ENCODE assay signal across 1 cellular context in the genomic region with DNA sequence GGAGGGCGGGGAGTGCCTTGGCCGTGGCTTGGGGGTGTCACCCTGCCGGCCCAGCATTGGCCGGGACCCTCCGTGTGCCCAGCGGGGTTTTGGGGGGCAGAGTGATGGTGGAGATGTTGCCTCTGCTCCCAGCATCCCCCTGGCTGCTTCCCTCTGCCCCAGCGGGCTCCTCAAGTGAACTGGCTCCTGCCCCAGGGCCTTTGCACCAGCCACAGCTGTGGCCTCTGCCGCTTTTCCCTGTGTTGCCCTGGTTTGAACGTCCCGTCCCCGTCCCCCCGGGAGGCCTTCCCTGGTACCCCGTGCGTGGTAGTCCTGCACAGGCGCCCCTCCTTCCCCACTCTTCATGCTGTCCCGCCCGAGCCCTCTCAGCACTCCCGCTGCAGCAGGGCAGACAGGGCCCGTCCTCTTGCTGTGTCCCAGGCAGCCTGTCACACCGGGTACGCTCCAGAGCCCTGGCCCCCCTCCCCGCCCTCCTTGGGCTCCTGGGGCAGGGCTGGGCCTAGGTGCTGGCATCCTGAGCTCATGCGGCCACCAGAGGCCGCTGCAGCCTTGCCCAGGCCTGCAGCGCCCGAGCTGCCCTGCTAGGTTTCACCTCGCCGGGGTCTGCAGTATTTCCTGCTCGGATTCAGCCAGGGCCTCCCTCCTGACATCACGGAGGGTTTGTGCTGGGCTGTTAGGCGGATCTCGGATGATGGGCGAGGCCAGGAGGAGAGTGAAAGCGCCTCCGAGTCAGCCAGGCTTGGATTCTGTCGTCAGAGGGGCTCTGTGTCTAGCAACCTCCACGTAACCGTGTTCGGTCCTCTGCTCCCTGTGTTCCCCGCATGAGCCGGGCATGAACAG.
TF ChIP-seq lines count a peak whose summit lies in the region.

No MANE protein-coding gene starts in this region.

TF ChIP-seq in HepG2, 621 proteins besides CTCF, POLR2A, EP300 and RAD21 (continued from another document and continues in another):
- TF ChIP-seq, protein P1, sequence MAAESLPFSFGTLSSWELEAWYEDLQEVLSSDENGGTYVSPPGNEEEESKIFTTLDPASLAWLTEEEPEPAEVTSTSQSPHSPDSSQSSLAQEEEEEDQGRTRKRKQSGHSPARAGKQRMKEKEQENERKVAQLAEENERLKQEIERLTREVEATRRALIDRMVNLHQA (CRISPR knock-in tag; IDR thresholded peaks at IDR 0.05) = no peak
- TF ChIP-seq MYC (CRISPR knock-in tag; IDR thresholded peaks at IDR 0.05; ENCODE audit: borderline replicate concordance) (no peak), HMGA1 (CRISPR knock-in tag; conservative IDR thresholded peaks at IDR 0.05) (no peak), ZNF891 (CRISPR knock-in tag; IDR thresholded peaks at IDR 0.05) (0 out of 2 replicates have a peak, but pooled peaks have one; percentile 29), SRSF9 (IDR thresholded peaks at IDR 0.05; ENCODE audit: borderline replicate concordance, insufficient read depth, low read depth, low read length, poor library complexity, severe bottlenecking) (no peak), ZMAT3 (CRISPR knock-in tag; conservative IDR thresholded peaks at IDR 0.05) (no peak), TBP (CRISPR knock-in tag; IDR thresholded peaks at IDR 0.05) (no peak), BRCA1 (CRISPR knock-in tag; IDR thresholded peaks at IDR 0.05) (no peak), HNRNPL (IDR thresholded peaks at IDR 0.05; ENCODE audit: low read depth, low read length) (peak; percentile 85), ZNF709 (CRISPR knock-in tag; IDR thresholded peaks at IDR 0.05) (no peak), MEF2D (CRISPR knock-in tag; IDR thresholded peaks at IDR 0.05) (no peak), ZNF530 (CRISPR knock-in tag; IDR thresholded peaks at IDR 0.05; ENCODE audit: low read depth) (no peak), ARNT (IDR thresholded peaks at IDR 0.05) (no peak), MED8 (CRISPR knock-in tag; IDR thresholded peaks at IDR 0.05; ENCODE audit: insufficient replicate concordance) (no peak), ZNF792 (CRISPR knock-in tag; IDR thresholded peaks at IDR 0.05) (no peak), ZNF430 (CRISPR knock-in tag; IDR thresholded peaks at IDR 0.05) (no peak), PRPF4 (IDR thresholded peaks at IDR 0.05; ENCODE audit: low read depth, low read length, poor library complexity, severe bottlenecking) (no peak)
- TF ChIP-seq, protein P2, sequence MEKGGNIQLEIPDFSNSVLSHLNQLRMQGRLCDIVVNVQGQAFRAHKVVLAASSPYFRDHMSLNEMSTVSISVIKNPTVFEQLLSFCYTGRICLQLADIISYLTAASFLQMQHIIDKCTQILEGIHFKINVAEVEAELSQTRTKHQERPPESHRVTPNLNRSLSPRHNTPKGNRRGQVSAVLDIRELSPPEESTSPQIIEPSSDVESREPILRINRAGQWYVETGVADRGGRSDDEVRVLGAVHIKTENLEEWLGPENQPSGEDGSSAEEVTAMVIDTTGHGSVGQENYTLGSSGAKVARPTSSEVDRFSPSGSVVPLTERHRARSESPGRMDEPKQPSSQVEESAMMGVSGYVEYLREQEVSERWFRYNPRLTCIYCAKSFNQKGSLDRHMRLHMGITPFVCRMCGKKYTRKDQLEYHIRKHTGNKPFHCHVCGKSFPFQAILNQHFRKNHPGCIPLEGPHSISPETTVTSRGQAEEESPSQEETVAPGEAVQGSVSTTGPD (CRISPR knock-in tag; IDR thresholded peaks at IDR 0.05) = no peak
- TF ChIP-seq, protein P3, sequence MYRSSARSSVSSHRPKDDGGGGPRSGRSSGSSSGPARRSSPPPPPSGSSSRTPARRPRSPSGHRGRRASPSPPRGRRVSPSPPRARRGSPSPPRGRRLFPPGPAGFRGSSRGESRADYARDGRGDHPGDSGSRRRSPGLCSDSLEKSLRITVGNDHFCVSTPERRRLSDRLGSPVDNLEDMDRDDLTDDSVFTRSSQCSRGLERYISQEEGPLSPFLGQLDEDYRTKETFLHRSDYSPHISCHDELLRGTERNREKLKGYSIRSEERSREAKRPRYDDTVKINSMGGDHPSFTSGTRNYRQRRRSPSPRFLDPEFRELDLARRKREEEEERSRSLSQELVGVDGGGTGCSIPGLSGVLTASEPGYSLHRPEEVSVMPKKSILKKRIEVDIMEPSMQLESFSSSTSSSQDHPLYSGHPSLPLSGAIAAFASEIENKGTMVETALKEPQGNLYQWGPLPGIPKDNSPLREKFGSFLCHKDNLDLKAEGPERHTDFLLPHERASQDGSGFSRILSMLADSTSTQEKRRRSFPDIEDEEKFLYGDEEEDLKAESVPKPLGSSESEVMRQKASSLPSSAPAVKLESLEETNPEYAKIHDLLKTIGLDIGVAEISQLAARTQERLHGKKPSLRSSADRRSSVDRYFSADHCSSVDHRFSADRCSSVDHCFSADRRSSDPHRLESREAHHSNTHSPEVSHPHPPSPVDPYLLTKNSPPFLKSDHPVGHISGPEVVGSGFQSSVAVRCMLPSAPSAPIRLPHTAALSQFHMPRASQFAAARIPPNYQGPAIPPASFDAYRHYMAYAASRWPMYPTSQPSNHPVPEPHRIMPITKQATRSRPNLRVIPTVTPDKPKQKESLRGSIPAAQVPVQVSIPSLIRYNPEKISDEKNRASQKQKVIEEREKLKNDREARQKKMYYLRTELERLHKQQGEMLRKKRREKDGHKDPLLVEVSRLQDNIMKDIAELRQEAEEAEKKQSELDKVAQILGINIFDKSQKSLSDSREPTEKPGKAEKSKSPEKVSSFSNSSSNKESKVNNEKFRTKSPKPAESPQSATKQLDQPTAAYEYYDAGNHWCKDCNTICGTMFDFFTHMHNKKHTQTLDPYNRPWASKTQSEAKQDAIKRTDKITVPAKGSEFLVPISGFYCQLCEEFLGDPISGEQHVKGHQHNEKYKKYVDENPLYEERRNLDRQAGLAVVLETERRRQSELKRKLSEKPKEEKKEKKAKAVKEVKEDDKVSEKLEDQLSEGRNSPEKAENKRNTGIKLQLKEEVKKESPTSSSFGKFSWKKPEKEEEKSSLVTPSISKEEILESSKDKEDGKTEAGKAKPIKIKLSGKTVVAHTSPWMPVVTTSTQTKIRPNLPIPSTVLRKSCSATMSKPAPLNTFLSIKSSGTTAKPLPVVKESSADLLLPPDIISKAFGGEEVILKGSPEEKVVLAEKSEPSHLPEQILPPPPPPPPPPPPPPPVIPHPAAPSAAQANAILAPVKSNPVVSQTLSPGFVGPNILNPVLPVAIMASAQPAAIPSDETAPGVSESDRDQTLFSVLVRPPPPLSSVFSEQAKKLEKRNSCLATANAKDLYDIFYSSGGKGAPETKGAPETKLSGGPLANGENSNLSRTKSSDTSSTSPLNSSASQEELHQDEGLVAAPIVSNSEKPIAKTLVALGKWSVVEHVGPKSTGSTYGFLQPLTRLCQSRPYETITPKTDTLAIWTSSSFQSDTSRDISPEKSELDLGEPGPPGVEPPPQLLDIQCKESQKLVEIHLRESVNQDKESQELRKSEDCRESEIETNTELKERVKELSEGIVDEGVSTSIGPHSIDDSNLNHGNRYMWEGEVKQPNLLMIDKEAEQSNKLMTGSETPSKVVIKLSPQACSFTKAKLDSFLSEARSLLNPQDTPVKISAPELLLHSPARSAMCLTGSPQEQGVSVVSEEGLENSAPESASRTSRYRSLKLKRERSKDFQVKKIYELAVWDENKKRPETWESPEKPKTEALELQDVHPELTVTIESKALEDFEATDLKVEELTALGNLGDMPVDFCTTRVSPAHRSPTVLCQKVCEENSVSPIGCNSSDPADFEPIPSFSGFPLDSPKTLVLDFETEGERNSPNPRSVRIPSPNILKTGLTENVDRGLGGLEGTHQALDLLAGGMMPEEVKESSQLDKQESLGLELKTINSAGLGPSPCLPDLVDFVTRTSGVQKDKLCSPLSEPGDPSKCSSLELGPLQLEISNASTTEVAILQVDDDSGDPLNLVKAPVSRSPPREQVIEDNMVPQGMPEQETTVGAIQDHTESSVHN (CRISPR knock-in tag; IDR thresholded peaks at IDR 0.05) = no peak
- TF ChIP-seq, protein P4, sequence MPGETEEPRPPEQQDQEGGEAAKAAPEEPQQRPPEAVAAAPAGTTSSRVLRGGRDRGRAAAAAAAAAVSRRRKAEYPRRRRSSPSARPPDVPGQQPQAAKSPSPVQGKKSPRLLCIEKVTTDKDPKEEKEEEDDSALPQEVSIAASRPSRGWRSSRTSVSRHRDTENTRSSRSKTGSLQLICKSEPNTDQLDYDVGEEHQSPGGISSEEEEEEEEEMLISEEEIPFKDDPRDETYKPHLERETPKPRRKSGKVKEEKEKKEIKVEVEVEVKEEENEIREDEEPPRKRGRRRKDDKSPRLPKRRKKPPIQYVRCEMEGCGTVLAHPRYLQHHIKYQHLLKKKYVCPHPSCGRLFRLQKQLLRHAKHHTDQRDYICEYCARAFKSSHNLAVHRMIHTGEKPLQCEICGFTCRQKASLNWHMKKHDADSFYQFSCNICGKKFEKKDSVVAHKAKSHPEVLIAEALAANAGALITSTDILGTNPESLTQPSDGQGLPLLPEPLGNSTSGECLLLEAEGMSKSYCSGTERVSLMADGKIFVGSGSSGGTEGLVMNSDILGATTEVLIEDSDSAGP (CRISPR knock-in tag; IDR thresholded peaks at IDR 0.05; ENCODE audit: borderline replicate concordance) = peak; percentile 56; the same call in 1 of the 2 replicates
- TF ChIP-seq, protein P5, sequence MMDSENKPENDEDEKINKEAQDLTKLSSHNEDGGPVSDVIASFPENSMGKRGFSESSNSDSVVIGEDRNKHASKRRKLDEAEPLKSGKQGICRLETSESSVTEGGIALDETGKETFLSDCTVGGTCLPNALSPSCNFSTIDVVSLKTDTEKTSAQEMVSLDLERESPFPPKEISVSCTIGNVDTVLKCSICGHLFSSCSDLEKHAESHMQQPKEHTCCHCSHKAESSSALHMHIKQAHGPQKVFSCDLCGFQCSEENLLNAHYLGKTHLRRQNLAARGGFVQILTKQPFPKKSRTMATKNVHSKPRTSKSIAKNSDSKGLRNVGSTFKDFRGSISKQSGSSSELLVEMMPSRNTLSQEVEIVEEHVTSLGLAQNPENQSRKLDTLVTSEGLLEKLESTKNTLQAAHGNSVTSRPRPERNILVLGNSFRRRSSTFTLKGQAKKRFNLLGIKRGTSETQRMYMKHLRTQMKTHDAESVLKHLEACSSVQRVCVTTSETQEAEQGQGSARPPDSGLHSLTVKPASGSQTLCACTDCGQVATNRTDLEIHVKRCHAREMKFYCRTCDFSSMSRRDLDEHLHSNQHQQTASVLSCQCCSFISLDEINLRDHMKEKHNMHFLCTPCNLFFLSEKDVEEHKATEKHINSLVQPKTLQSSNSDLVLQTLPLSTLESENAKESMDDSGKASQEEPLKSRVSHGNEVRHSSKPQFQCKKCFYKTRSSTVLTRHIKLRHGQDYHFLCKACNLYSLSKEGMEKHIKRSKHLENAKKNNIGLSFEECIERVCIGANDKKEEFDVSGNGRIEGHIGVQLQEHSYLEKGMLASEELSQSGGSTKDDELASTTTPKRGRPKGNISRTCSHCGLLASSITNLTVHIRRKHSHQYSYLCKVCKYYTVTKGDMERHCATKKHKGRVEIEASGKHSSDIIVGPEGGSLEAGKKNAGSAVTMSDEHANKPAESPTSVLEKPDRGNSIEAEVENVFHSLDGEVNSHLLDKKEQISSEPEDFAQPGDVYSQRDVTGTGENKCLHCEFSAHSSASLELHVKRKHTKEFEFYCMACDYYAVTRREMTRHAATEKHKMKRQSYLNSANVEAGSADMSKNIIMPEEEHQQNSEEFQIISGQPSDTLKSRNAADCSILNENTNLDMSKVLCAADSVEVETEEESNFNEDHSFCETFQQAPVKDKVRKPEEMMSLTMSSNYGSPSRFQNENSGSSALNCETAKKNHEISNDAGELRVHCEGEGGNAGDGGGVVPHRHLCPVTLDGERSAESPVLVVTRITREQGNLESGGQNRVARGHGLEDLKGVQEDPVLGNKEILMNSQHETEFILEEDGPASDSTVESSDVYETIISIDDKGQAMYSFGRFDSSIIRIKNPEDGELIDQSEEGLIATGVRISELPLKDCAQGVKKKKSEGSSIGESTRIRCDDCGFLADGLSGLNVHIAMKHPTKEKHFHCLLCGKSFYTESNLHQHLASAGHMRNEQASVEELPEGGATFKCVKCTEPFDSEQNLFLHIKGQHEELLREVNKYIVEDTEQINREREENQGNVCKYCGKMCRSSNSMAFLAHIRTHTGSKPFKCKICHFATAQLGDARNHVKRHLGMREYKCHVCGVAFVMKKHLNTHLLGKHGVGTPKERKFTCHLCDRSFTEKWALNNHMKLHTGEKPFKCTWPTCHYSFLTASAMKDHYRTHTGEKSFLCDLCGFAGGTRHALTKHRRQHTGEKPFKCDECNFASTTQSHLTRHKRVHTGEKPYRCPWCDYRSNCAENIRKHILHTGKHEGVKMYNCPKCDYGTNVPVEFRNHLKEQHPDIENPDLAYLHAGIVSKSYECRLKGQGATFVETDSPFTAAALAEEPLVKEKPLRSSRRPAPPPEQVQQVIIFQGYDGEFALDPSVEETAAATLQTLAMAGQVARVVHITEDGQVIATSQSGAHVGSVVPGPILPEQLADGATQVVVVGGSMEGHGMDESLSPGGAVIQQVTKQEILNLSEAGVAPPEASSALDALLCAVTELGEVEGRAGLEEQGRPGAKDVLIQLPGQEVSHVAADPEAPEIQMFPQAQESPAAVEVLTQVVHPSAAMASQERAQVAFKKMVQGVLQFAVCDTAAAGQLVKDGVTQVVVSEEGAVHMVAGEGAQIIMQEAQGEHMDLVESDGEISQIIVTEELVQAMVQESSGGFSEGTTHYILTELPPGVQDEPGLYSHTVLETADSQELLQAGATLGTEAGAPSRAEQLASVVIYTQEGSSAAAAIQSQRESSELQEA (CRISPR knock-in tag; IDR thresholded peaks at IDR 0.05; ENCODE audit: not compliant biosample characterization) = no peak
- TF ChIP-seq, protein P6, sequence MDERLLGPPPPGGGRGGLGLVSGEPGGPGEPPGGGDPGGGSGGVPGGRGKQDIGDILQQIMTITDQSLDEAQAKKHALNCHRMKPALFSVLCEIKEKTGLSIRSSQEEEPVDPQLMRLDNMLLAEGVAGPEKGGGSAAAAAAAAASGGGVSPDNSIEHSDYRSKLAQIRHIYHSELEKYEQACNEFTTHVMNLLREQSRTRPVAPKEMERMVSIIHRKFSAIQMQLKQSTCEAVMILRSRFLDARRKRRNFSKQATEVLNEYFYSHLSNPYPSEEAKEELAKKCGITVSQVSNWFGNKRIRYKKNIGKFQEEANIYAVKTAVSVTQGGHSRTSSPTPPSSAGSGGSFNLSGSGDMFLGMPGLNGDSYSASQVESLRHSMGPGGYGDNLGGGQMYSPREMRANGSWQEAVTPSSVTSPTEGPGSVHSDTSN (CRISPR knock-in tag; IDR thresholded peaks at IDR 0.05) = no peak
- TF ChIP-seq, protein P7, sequence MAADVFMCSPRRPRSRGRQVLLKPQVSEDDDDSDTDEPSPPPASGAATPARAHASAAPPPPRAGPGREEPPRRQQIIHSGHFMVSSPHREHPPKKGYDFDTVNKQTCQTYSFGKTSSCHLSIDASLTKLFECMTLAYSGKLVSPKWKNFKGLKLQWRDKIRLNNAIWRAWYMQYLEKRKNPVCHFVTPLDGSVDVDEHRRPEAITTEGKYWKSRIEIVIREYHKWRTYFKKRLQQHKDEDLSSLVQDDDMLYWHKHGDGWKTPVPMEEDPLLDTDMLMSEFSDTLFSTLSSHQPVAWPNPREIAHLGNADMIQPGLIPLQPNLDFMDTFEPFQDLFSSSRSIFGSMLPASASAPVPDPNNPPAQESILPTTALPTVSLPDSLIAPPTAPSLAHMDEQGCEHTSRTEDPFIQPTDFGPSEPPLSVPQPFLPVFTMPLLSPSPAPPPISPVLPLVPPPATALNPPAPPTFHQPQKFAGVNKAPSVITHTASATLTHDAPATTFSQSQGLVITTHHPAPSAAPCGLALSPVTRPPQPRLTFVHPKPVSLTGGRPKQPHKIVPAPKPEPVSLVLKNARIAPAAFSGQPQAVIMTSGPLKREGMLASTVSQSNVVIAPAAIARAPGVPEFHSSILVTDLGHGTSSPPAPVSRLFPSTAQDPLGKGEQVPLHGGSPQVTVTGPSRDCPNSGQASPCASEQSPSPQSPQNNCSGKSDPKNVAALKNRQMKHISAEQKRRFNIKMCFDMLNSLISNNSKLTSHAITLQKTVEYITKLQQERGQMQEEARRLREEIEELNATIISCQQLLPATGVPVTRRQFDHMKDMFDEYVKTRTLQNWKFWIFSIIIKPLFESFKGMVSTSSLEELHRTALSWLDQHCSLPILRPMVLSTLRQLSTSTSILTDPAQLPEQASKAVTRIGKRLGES (CRISPR knock-in tag; IDR thresholded peaks at IDR 0.05; ENCODE audit: borderline replicate concordance) = no peak
